8 cellular contexts compared by ENCODE assay signal in genomic region chr2:20651731-20652099, GRCh38. TPM values are rescaled to one million over a fixed set of nuclear protein-coding genes. Genes with fewer than 3 reads are reported as not detected.
A peak's percentile ranks its signal among the peaks of the same experiment; 100 is the strongest.
DNase-seq lines count a peak whose midpoint lies in the region; ATAC-seq and TF ChIP-seq lines count a peak whose summit lies in the region.

No MANE protein-coding gene starts in this region.

- H3K36me3 ChIP-seq in WERI-Rb-1 (no peaks in the 10 kb centered on the region), gastrocnemius medialis (no peaks in the 10 kb centered on the region)

- peak overlapping the region; percentile 64; the same call in 1 of the 2 replicates for H3K4me3 ChIP-seq in GM12864 (ENCODE audit: low read depth, low read length)
- peak overlapping the region; percentile 77 for H3K4me3 ChIP-seq in WERI-Rb-1 (ENCODE audit: low read depth, low read length)
- H3K4me3 ChIP-seq in fibroblast of villous mesenchyme (ENCODE audit: low read depth, low read length) = peak overlapping the region; percentile 94
- peak overlapping the region; percentile 73 to 99 (median 94) for H3K4me3 ChIP-seq in gastrocnemius medialis

- peaks cover 15 to 18% of the 10 kb centered on the region in 2 donors for H3K4me1 ChIP-seq in gastrocnemius medialis

- H3K27me3 ChIP-seq in WERI-Rb-1 (ENCODE audit: insufficient read depth, low read depth, severe bottlenecking) = peaks cover 17% of the 10 kb centered on the region
- H3K27me3 ChIP-seq in gastrocnemius medialis = no peaks in the 10 kb centered on the region

- in situ Hi-C loops in gastrocnemius medialis (cut with MboI; ENCODE audit: low sequenced_read_pairs in 4 of 4) = loop anchor here in 1 of 4 donors (25.0 kb wide), 1 partner anchor 461 kb away; the partner anchor contains the start of gene TDRD15

- no peak for TF ChIP-seq POLR2A in gastrocnemius medialis (IDR thresholded peaks at IDR 0.05)

- DNase-seq in GM12864 (ENCODE audit: low read depth) (no peak), WERI-Rb-1 (no peak), fibroblast of villous mesenchyme (ENCODE audit: low read depth) (no peak), gastrocnemius medialis (no peak), activated gamma-delta T cell treated with Interleukin-2 at 50 U/mL for 16 hours (no peak), NCI-H446 (lab: John Stamatoyannopoulos, UW) (no peak)
- no peak for DNase-seq in stimulated activated CD8-positive, alpha-beta memory T cell treated with anti-CD3 and anti-CD28 coated beads, Interleukin-4, amount 100 ng/mL, for 48 hours
- DNase-seq in activated effector memory CD4-positive, alpha-beta T cell treated with anti-CD3 and anti-CD28 coated beads, Interleukin-2, amount 50 U/mL, for 16 hours = no peak

- intact Hi-C loops in gastrocnemius medialis (cut with DNase I; ENCODE audit: low total_unique reads) = loop anchor here (2.0 to 5.0 kb wide), 3 partner anchors 301 to 599 kb away; partner anchors contain the start of genes LAPTM4A and PUM2

- TF ChIP-seq CTCF in GM12864 (IDR thresholded peaks at IDR 0.05; ENCODE audit: low read depth, low read length, missing control alignments) (no peak), WERI-Rb-1 (IDR thresholded peaks at IDR 0.05; ENCODE audit: low read depth, low read length) (no peak), fibroblast of villous mesenchyme (IDR thresholded peaks at IDR 0.05; ENCODE audit: insufficient read depth, low read depth, low read length) (no peak), gastrocnemius medialis (IDR thresholded peaks at IDR 0.05 in 4 of 5, conservative IDR thresholded peaks at IDR 0.05 in 1 of 5) (no peak)

- H3K9me3 ChIP-seq in WERI-Rb-1 (ENCODE audit: severe bottlenecking) = no peaks in the 10 kb centered on the region
- no peaks in the 10 kb centered on the region for H3K9me3 ChIP-seq in gastrocnemius medialis

- H3K27ac ChIP-seq in WERI-Rb-1 (peak overlapping the region; percentile 67; the same call in 1 of the 2 replicates), gastrocnemius medialis (peak overlapping the region; percentile 78 to 92 (median 88))

- no peak for ATAC-seq in gastrocnemius medialis

RNA-seq across cellular contexts. Expression of gene HS1BP3, which starts 0.8 kb away (rescaled TPM):
- total RNA-seq in fibroblast of villous mesenchyme (25.9 and 30.3 TPM in 2 replicates), gastrocnemius medialis (10 to 100 TPM; 16.6 to 26.9 (median 19.4) TPM)

RNA-seq across cellular contexts. Expression of gene GDF7, which starts 15.2 kb away (rescaled TPM):
- 12.1 and 12.2 TPM in 2 replicates for total RNA-seq in fibroblast of villous mesenchyme
- under 1 TPM in 3 of 4 donors, not detected in 1; 0.02 to 0.10 (median 0.07) TPM for total RNA-seq in gastrocnemius medialis

Comparison
In these comparisons a context has a peak if more than half of its experiments do, and no peak if none do; other contexts are left out.
1. RNA of gene GDF7, which starts 15.2 kb away (total RNA-seq): 12.1 to 12.2 TPM in fibroblast of villous mesenchyme; 0.02 to 0.10 TPM in gastrocnemius medialis; every median in the first group is over 10 times any median in the second.
2. Peak in every context shown above with its lines, with median percentiles within 50 percentile points of each other: H3K4me3 ChIP-seq.